ENCODE assay signal across 1 cellular context in the genomic region with DNA sequence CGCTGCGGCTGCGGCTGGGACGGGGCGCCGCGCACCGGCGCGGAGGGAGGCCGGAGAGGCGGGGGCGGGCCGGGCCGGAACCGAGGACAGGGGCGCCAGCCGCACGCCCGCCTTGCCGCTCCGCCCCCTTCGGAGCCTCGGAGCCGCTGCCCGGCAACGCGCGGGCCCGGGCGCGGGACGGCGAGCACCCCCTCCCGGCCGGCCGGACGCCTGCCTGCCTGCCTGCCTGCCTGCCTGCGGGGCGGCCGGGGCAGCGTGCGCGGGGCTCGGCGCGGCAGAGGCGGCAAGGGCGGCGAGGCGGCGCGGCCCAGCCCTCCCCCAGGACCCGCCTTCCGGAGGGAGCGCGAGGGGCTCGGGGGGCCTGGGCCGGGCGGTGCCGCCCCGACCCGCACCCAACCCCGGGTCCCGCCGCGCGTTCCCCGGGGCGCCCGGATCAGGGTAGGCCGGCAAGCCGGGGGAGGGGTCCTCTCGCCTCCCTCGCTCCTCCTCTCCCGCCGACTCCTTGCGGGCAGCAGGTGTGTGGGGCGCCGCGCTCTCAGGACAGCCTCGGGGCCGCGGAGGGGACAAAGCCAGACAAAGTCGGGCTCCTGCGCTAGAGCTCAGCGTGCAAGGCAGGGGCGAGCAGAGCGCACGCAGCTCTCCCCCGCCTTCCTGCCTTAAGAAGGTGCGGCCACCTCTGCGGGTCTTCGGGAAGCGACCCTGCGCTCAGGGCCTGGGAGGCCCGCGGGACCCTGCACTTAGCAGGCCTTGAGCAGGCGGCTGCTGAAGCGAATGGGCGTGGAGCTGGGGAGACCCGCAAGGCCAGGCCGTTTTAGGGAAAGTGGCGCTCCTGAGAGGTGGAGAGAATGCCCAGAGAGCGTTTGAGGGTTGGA.
A peak's percentile ranks its signal among the peaks of the same experiment; 100 is the strongest.
TF ChIP-seq lines count a peak whose summit lies in the region.

A gene (minus strand): TSS at position 58 of the 872 bp plus-strand sequence. CDS start 120 bp downstream, outside the sequence.

TF ChIP-seq in HEK293, 187 proteins besides CTCF, POLR2A, EP300 and RAD21 (continued from another document and continues in another):
- TF ChIP-seq ZNF555 (tag by site-specific recombination; conservative IDR thresholded peaks at IDR 0.05) = no peak
- TF ChIP-seq, protein P1, sequence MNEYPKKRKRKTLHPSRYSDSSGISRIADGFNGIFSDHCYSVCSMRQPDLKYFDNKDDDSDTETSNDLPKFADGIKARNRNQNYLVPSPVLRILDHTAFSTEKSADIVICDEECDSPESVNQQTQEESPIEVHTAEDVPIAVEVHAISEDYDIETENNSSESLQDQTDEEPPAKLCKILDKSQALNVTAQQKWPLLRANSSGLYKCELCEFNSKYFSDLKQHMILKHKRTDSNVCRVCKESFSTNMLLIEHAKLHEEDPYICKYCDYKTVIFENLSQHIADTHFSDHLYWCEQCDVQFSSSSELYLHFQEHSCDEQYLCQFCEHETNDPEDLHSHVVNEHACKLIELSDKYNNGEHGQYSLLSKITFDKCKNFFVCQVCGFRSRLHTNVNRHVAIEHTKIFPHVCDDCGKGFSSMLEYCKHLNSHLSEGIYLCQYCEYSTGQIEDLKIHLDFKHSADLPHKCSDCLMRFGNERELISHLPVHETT (tag by site-specific recombination; IDR thresholded peaks at IDR 0.05) = no peak
- TF ChIP-seq, protein P2, sequence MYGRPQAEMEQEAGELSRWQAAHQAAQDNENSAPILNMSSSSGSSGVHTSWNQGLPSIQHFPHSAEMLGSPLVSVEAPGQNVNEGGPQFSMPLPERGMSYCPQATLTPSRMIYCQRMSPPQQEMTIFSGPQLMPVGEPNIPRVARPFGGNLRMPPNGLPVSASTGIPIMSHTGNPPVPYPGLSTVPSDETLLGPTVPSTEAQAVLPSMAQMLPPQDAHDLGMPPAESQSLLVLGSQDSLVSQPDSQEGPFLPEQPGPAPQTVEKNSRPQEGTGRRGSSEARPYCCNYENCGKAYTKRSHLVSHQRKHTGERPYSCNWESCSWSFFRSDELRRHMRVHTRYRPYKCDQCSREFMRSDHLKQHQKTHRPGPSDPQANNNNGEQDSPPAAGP (tag by site-specific recombination; IDR thresholded peaks at IDR 0.05) = no peak
- TF ChIP-seq ZBTB20 (tag by site-specific recombination; IDR thresholded peaks at IDR 0.05) = peak; percentile 83
- TF ChIP-seq, protein P3, sequence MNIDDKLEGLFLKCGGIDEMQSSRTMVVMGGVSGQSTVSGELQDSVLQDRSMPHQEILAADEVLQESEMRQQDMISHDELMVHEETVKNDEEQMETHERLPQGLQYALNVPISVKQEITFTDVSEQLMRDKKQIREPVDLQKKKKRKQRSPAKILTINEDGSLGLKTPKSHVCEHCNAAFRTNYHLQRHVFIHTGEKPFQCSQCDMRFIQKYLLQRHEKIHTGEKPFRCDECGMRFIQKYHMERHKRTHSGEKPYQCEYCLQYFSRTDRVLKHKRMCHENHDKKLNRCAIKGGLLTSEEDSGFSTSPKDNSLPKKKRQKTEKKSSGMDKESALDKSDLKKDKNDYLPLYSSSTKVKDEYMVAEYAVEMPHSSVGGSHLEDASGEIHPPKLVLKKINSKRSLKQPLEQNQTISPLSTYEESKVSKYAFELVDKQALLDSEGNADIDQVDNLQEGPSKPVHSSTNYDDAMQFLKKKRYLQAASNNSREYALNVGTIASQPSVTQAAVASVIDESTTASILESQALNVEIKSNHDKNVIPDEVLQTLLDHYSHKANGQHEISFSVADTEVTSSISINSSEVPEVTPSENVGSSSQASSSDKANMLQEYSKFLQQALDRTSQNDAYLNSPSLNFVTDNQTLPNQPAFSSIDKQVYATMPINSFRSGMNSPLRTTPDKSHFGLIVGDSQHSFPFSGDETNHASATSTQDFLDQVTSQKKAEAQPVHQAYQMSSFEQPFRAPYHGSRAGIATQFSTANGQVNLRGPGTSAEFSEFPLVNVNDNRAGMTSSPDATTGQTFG (tag by site-specific recombination; IDR thresholded peaks at IDR 0.05; ENCODE audit: borderline replicate concordance) = no peak
- no peak for TF ChIP-seq PRDM1 (tag by site-specific recombination; IDR thresholded peaks at IDR 0.05)
- no peak for TF ChIP-seq HOXA7 (CRISPR knock-in tag; IDR thresholded peaks at IDR 0.05; ENCODE audit: borderline replicate concordance)
- no peak for TF ChIP-seq IKZF3 (tag by site-specific recombination; IDR thresholded peaks at IDR 0.05)
- peak; percentile 70 for TF ChIP-seq GLIS2 (tag by site-specific recombination; IDR thresholded peaks at IDR 0.05)
- peak; percentile 97 for TF ChIP-seq ZNF335 (tag by site-specific recombination; conservative IDR thresholded peaks at IDR 0.05)
- TF ChIP-seq ZNF501 (tag by site-specific recombination; IDR thresholded peaks at IDR 0.05) = no peak
- no peak for TF ChIP-seq ZNF677 (tag by site-specific recombination; IDR thresholded peaks at IDR 0.05)
- TF ChIP-seq KLF8 (tag by site-specific recombination; IDR thresholded peaks at IDR 0.05) = no peak
- TF ChIP-seq, protein P4, sequence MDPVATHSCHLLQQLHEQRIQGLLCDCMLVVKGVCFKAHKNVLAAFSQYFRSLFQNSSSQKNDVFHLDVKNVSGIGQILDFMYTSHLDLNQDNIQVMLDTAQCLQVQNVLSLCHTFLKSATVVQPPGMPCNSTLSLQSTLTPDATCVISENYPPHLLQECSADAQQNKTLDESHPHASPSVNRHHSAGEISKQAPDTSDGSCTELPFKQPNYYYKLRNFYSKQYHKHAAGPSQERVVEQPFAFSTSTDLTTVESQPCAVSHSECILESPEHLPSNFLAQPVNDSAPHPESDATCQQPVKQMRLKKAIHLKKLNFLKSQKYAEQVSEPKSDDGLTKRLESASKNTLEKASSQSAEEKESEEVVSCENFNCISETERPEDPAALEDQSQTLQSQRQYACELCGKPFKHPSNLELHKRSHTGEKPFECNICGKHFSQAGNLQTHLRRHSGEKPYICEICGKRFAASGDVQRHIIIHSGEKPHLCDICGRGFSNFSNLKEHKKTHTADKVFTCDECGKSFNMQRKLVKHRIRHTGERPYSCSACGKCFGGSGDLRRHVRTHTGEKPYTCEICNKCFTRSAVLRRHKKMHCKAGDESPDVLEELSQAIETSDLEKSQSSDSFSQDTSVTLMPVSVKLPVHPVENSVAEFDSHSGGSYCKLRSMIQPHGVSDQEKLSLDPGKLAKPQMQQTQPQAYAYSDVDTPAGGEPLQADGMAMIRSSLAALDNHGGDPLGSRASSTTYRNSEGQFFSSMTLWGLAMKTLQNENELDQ (tag by site-specific recombination; IDR thresholded peaks at IDR 0.05; ENCODE audit: low read depth) = no peak
- peak; percentile 49 for TF ChIP-seq KLF9 (tag by site-specific recombination; IDR thresholded peaks at IDR 0.05; ENCODE audit: low read depth)
- no peak for TF ChIP-seq ZBTB21 (tag by site-specific recombination; IDR thresholded peaks at IDR 0.05)
- TF ChIP-seq, protein P5, sequence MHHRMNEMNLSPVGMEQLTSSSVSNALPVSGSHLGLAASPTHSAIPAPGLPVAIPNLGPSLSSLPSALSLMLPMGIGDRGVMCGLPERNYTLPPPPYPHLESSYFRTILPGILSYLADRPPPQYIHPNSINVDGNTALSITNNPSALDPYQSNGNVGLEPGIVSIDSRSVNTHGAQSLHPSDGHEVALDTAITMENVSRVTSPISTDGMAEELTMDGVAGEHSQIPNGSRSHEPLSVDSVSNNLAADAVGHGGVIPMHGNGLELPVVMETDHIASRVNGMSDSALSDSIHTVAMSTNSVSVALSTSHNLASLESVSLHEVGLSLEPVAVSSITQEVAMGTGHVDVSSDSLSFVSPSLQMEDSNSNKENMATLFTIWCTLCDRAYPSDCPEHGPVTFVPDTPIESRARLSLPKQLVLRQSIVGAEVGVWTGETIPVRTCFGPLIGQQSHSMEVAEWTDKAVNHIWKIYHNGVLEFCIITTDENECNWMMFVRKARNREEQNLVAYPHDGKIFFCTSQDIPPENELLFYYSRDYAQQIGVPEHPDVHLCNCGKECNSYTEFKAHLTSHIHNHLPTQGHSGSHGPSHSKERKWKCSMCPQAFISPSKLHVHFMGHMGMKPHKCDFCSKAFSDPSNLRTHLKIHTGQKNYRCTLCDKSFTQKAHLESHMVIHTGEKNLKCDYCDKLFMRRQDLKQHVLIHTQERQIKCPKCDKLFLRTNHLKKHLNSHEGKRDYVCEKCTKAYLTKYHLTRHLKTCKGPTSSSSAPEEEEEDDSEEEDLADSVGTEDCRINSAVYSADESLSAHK (tag by site-specific recombination; IDR thresholded peaks at IDR 0.05) = no peak
- TF ChIP-seq, protein P6, sequence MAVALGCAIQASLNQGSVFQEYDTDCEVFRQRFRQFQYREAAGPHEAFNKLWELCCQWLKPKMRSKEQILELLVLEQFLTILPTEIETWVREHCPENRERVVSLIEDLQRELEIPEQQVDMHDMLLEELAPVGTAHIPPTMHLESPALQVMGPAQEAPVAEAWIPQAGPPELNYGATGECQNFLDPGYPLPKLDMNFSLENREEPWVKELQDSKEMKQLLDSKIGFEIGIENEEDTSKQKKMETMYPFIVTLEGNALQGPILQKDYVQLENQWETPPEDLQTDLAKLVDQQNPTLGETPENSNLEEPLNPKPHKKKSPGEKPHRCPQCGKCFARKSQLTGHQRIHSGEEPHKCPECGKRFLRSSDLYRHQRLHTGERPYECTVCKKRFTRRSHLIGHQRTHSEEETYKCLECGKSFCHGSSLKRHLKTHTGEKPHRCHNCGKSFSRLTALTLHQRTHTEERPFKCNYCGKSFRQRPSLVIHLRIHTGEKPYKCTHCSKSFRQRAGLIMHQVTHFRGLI (tag by site-specific recombination; IDR thresholded peaks at IDR 0.05) = peak; percentile 34; the same call in 1 of the 2 replicates
- TF ChIP-seq, protein P7, sequence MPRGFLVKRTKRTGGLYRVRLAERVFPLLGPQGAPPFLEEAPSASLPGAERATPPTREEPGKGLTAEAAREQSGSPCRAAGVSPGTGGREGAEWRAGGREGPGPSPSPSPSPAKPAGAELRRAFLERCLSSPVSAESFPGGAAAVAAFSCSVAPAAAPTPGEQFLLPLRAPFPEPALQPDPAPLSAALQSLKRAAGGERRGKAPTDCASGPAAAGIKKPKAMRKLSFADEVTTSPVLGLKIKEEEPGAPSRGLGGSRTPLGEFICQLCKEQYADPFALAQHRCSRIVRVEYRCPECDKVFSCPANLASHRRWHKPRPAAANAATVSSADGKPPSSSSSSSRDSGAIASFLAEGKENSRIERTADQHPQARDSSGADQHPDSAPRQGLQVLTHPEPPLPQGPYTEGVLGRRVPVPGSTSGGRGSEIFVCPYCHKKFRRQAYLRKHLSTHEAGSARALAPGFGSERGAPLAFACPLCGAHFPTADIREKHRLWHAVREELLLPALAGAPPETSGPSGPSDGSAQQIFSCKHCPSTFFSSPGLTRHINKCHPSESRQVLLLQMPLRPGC (tag by site-specific recombination; IDR thresholded peaks at IDR 0.05) = no peak
- TF ChIP-seq, protein P8, sequence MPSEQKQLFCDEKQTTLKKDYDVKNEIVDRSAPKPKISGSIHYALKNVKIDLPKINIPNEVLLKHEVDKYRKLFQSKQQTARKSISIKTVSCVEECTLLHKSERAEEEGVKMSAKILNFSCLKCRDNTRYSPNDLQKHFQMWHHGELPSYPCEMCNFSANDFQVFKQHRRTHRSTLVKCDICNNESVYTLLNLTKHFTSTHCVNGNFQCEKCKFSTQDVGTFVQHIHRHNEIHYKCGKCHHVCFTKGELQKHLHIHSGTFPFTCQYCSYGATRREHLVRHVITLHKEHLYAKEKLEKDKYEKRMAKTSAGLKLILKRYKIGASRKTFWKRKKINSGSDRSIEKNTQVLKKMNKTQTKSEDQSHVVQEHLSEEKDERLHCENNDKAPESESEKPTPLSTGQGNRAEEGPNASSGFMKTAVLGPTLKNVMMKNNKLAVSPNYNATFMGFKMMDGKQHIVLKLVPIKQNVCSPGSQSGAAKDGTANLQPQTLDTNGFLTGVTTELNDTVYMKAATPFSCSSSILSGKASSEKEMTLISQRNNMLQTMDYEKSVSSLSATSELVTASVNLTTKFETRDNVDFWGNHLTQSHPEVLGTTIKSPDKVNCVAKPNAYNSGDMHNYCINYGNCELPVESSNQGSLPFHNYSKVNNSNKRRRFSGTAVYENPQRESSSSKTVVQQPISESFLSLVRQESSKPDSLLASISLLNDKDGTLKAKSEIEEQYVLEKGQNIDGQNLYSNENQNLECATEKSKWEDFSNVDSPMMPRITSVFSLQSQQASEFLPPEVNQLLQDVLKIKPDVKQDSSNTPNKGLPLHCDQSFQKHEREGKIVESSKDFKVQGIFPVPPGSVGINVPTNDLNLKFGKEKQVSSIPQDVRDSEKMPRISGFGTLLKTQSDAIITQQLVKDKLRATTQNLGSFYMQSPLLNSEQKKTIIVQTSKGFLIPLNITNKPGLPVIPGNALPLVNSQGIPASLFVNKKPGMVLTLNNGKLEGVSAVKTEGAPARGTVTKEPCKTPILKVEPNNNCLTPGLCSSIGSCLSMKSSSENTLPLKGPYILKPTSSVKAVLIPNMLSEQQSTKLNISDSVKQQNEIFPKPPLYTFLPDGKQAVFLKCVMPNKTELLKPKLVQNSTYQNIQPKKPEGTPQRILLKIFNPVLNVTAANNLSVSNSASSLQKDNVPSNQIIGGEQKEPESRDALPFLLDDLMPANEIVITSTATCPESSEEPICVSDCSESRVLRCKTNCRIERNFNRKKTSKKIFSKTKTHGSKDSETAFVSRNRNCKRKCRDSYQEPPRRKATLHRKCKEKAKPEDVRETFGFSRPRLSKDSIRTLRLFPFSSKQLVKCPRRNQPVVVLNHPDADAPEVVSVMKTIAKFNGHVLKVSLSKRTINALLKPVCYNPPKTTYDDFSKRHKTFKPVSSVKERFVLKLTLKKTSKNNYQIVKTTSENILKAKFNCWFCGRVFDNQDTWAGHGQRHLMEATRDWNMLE (tag by site-specific recombination; conservative IDR thresholded peaks at IDR 0.05; ENCODE audit: low read depth) = no peak
- peak; percentile 57; the same call in 1 of the 2 replicates for TF ChIP-seq SCRT2 (tag by site-specific recombination; IDR thresholded peaks at IDR 0.05)
- 0 out of 2 replicates have a peak, but pooled peaks have one; percentile 50 for TF ChIP-seq KLF16 (tag by site-specific recombination; IDR thresholded peaks at IDR 0.05)
- TF ChIP-seq ZNF600 (tag by site-specific recombination; IDR thresholded peaks at IDR 0.05) = peak; percentile 57; the same call in 1 of the 2 replicates
- no peak for TF ChIP-seq ZFP37 (tag by site-specific recombination; IDR thresholded peaks at IDR 0.05)
- peak; percentile 84 for TF ChIP-seq ZBTB8A (tag by site-specific recombination; IDR thresholded peaks at IDR 0.05)
- no peak for TF ChIP-seq ZNF624 (tag by site-specific recombination; IDR thresholded peaks at IDR 0.05)
- TF ChIP-seq ZFP41 (tag by site-specific recombination; IDR thresholded peaks at IDR 0.05; ENCODE audit: borderline replicate concordance) = no peak
- TF ChIP-seq, protein P9, sequence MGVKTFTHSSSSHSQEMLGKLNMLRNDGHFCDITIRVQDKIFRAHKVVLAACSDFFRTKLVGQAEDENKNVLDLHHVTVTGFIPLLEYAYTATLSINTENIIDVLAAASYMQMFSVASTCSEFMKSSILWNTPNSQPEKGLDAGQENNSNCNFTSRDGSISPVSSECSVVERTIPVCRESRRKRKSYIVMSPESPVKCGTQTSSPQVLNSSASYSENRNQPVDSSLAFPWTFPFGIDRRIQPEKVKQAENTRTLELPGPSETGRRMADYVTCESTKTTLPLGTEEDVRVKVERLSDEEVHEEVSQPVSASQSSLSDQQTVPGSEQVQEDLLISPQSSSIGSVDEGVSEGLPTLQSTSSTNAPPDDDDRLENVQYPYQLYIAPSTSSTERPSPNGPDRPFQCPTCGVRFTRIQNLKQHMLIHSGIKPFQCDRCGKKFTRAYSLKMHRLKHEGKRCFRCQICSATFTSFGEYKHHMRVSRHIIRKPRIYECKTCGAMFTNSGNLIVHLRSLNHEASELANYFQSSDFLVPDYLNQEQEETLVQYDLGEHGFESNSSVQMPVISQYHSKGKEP (tag by site-specific recombination; IDR thresholded peaks at IDR 0.05) = no peak
- no peak for TF ChIP-seq ZNF529 (tag by site-specific recombination; IDR thresholded peaks at IDR 0.05; ENCODE audit: insufficient replicate concordance)
- no peak for TF ChIP-seq ZNF610 (tag by site-specific recombination; IDR thresholded peaks at IDR 0.05; ENCODE audit: borderline replicate concordance)
- TF ChIP-seq ZNF202 (tag by site-specific recombination; IDR thresholded peaks at IDR 0.05; ENCODE audit: borderline replicate concordance) = no peak
- TF ChIP-seq ZNF791 (tag by site-specific recombination; IDR thresholded peaks at IDR 0.05) = no peak
